In genomic region chr17:55527520-55528118, GRCh38 we compare ENCODE assay signal across 8 cellular contexts. TPM values are rescaled to one million over a fixed set of nuclear protein-coding genes. Genes with fewer than 3 reads are reported as not detected.
DNase-seq lines count a peak whose midpoint lies in the region; ATAC-seq and TF ChIP-seq lines count a peak whose summit lies in the region.

No MANE protein-coding gene starts in this region.

- in situ Hi-C loops in KBM-7 (cut with MboI; ENCODE audit: low pct_unique_long_range_greater_than_20kb, low sequenced_read_pairs) = loop anchor here (25.0 kb wide), 1 partner anchor 235 kb away; the partner anchor contains the start of gene PCTP
- in situ Hi-C loops in SK-MEL-5 (cut with HindIII; ENCODE audit: low pct_unique_long_range_greater_than_20kb, low sequenced_read_pairs) = no loop called here

- no peak overlapping the region for H3K4me2 ChIP-seq in DOHH2 (ENCODE audit: low read length)

- H4K20me1 ChIP-seq in DOHH2 (ENCODE audit: control insufficient read depth, insufficient read depth, low read depth, low read length) = no peaks in the 10 kb centered on the region

- H3K4me1 ChIP-seq in DOHH2 (ENCODE audit: control insufficient read depth, low read length) = peaks cover 11% of the 10 kb centered on the region
- H3K4me1 ChIP-seq in psoas muscle = no peaks in the 10 kb centered on the region

- WGBS in psoas muscle, 3 donors = 78 to 83% (median 81%) methylated on average over 5 of the region's 5 CpGs

- intact Hi-C loops in psoas muscle (cut with DNase I) = loop anchor here (2.0 to 5.0 kb wide), 5 partner anchors 113 to 790 kb away; no protein-coding TSS in a partner anchor

- DNase-seq in KBM-7 (peak; percentile 36), SK-MEL-5 (ENCODE audit: low read depth, low spot score) (peak; percentile 80), foreskin melanocyte (peak; percentile 9), psoas muscle (no peak), T-helper 9 cell (no peak), NCI-H146 (lab: John Stamatoyannopoulos, UW) (no peak)

- peak; percentile 65 for TF ChIP-seq CTCF in DOHH2 (IDR thresholded peaks at IDR 0.05; ENCODE audit: low read depth, low read length, poor library complexity, severe bottlenecking)
- TF ChIP-seq CTCF in psoas muscle (IDR thresholded peaks at IDR 0.05) = peak; percentile 70

- no peaks in the 10 kb centered on the region for H3F3A ChIP-seq in DOHH2 (ENCODE audit: control insufficient read depth, insufficient read depth)

- H3K27ac ChIP-seq in DOHH2 (ENCODE audit: low read depth, low read length) (no peak overlapping the region), psoas muscle (no peak overlapping the region)

- H3K27me3 ChIP-seq in DOHH2 (ENCODE audit: control insufficient read depth, low read length) = no peaks in the 10 kb centered on the region
- no peaks in the 10 kb centered on the region for H3K27me3 ChIP-seq in psoas muscle (ENCODE audit: insufficient read depth in 3 of 3, low read length in 2 of 3)

- H3K9me2 ChIP-seq in DOHH2 (replicated peaks; ENCODE audit: control insufficient read depth, low read length) = no peaks in the 10 kb centered on the region

- H3K9me3 ChIP-seq in DOHH2 (ENCODE audit: control insufficient read depth, insufficient read depth, low read length) (no peaks in the 10 kb centered on the region), psoas muscle (no peaks in the 10 kb centered on the region)

- no peak overlapping the region for H3K4me3 ChIP-seq in DOHH2 (ENCODE audit: low read length)
- no peak overlapping the region for H3K4me3 ChIP-seq in psoas muscle

- H3K79me2 ChIP-seq in DOHH2 (ENCODE audit: control insufficient read depth, low read length) = no peaks in the 10 kb centered on the region

- ATAC-seq in psoas muscle (peak; percentile 40 to 89 (median 78)), GM21526 (IDR thresholded peaks at IDR 0.05; ENCODE audit: low FRiP score, unreplicated experiment) (no peak)

- H3K36me3 ChIP-seq in DOHH2 (ENCODE audit: control insufficient read depth, low read length) (no peaks in the 10 kb centered on the region), psoas muscle (ENCODE audit: insufficient read depth in 1 of 2, low read depth in 1 of 2) (no peaks in the 10 kb centered on the region)

RNA-seq across cellular contexts. Expression of gene SMIM36, which starts 16.4 kb away (rescaled TPM):
- not detected in 2 replicates for total RNA-seq in SK-MEL-5 (2014; rRNA removed; shearing (Covaris generic))
- polyA plus RNA-seq in SK-MEL-5 (2015; cell fraction: cytosol; rRNA removed) = not detected in 2 replicates
- polyA plus RNA-seq in SK-MEL-5 (2015; cell fraction: nucleus; rRNA removed) = not detected in 2 replicates
- total RNA-seq in psoas muscle = not detected
- polyA plus RNA-seq in psoas muscle = not detected

Comparison
In these comparisons a context has a peak if more than half of its experiments do, and no peak if none do; other contexts are left out.
1. DNase-seq: peak in KBM-7 (single experiment), SK-MEL-5 (single experiment) and foreskin melanocyte (single experiment); none in psoas muscle (0 of 2), T-helper 9 cell (single experiment) and NCI-H146 (single experiment).